14 cellular contexts compared by ENCODE assay signal in genomic region chr7:47373871-47374451, GRCh38.
DNase-seq lines count a peak whose midpoint lies in the region; TF ChIP-seq lines count a peak whose summit lies in the region.
"Had no signal": no experiment of that assay in that cellular context is flagged by ENCODE, and none has a peak within 500 bp of the region (broad histone marks: within the 10 kb centered on the region; RNA-seq: fewer than 3 reads in every experiment).

No MANE protein-coding gene starts in this region.

- no peak for TF ChIP-seq RAD21 in Ishikawa (IDR thresholded peaks at IDR 0.05; ENCODE audit: low read depth)

- DNase-seq in A172 (ENCODE audit: low spot score), result peak; percentile 14
- DNase-seq in RPMI8226, result peak; percentile 88
- DNase-seq in left kidney (ENCODE audit: low read depth, low spot score), result peak; percentile 81
- DNase-seq in NCI-H1436 treated with DMSO at 0.1 percent for 48 hours (lab: John Stamatoyannopoulos, UW), result no peak
- no peak for DNase-seq in cerebellar cortex (ENCODE audit: low spot score)
- DNase-seq in activated gamma-delta T cell (lab: John Stamatoyannopoulos, UW), result no peak
- DNase-seq in NCI-H2227 treated with DMSO at 0.1 percent for 48 hours (lab: John Stamatoyannopoulos, UW), result no peak
- DNase-seq: activated CD8-positive, alpha-beta T cell treated with anti-CD3 and anti-CD28 coated beads, Interleukin-2, amount 10 ng/mL, durations not matched to agents 7 days and 5 days; Calu3; cortex of kidney; hypothalamus; left colon; stimulated activated CD4-positive, alpha-beta T cell treated with anti-CD3 and anti-CD28 coated beads, Interleukin-4, amount 100 ng/mL, for 1 hour had no signal

- peak; percentile 73; the same call in 1 of the 2 replicates for TF ChIP-seq EP300 in Ishikawa (IDR thresholded peaks at IDR 0.05; ENCODE audit: borderline replicate concordance)

TF ChIP-seq in Ishikawa, 13 proteins besides CTCF, POLR2A, EP300 and RAD21:
- no peak for TF ChIP-seq YY1 (IDR thresholded peaks at IDR 0.05; ENCODE audit: low read depth)
- TF ChIP-seq, protein P1, sequence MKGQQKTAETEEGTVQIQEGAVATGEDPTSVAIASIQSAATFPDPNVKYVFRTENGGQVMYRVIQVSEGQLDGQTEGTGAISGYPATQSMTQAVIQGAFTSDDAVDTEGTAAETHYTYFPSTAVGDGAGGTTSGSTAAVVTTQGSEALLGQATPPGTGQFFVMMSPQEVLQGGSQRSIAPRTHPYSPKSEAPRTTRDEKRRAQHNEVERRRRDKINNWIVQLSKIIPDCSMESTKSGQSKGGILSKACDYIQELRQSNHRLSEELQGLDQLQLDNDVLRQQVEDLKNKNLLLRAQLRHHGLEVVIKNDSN (IDR thresholded peaks at IDR 0.05), result no peak
- TF ChIP-seq FOXM1 (IDR thresholded peaks at IDR 0.05; ENCODE audit: borderline replicate concordance, low read depth), result peak; percentile 58; the same call in 1 of the 2 replicates
- TF ChIP-seq ZBTB7A (IDR thresholded peaks at IDR 0.05; ENCODE audit: low read depth), result no peak
- TF ChIP-seq TEAD4 (IDR thresholded peaks at IDR 0.05), result peak; percentile 44; the same call in 1 of the 2 replicates
- TF ChIP-seq NFIC (IDR thresholded peaks at IDR 0.05), result peak; percentile 86
- no peak for TF ChIP-seq CREB1 (IDR thresholded peaks at IDR 0.05; ENCODE audit: low read depth)
- TF ChIP-seq TCF12 (IDR thresholded peaks at IDR 0.05; ENCODE audit: low read depth), result peak; percentile 89
- TF ChIP-seq MAX (IDR thresholded peaks at IDR 0.05), result 0 out of 2 replicates have a peak, but pooled peaks have one; percentile 24
- TF ChIP-seq CEBPB (IDR thresholded peaks at IDR 0.05), result no peak

Comparison
In these comparisons a context has a peak if more than half of its experiments do, and no peak if none do; other contexts are left out.
1. DNase-seq: peak in A172 (single experiment), RPMI8226 (single experiment) and left kidney (single experiment); none in NCI-H1436 treated with DMSO at 0.1 percent for 48 hours (single experiment), cerebellar cortex (single experiment), activated gamma-delta T cell (single experiment) and NCI-H2227 treated with DMSO at 0.1 percent for 48 hours (single experiment).